In the genomic region with DNA sequence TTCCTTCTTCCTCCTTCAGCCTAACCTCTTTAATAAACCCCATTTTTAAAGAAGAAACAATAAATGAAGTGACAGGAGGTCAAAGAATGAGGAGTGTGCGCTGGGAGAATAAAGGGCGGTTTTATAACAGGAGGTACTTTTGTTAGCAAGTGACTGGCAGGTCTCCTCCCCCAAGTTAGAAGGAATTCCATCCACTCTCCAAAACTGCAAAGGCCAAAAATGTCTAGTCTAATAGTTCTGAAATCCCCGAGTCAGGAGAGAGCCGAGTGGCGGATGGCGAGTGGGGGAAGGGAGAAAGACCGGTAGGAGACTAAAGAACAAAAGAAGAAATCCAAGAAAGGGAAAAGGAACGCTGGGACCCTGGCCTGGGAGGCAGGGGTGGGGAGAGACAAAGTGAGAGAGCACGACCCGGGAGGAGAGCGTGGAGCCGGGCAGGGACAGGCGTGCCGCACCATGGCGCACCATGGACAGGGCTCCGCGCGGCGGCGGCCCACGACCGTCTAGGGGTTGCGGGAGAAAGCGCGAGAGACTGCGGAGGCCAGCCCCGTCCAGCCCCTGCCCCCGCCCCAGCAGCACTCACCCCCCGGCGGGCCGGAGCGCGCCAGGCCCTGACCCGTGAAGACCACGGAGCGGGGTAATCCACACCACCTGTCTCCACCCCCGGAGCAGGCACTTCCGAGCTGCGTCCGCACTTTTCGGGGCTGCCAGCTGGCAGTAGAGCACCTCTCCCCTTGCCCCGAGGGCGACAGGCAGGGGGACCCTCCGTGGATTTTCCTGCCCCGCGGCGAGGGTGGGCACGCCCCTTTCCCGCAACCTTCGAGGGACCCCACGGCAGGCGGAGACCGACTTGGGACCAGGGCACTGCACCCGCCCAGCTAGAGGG, we compare ENCODE assay signal across 8 cellular contexts. TPM values are rescaled to one million over a fixed set of nuclear protein-coding genes. Genes with fewer than 3 reads are reported as not detected.
DNase-seq lines count a peak whose midpoint lies in the region; ATAC-seq and TF ChIP-seq lines count a peak whose summit lies in the region.

No MANE protein-coding gene starts in this region.

- DNase-seq in ELF-1 (ENCODE audit: low read depth, low spot score) (peak; percentile 76), NCI-H345 treated with DMSO at 0.1 percent for 48 hours (lab: John Stamatoyannopoulos, UW; ENCODE audit: unreplicated experiment) (peak; percentile 15), posterior vena cava (ENCODE audit: low spot score) (no peak), SHP77 treated with DMSO at 0.1 percent for 48 hours (lab: John Stamatoyannopoulos, UW) (no peak)

- peaks cover 56% of the 10 kb centered on the region for H3K27me3 Mint-ChIP-seq in nephron (ENCODE audit: low read depth)

- no peaks in the 10 kb centered on the region for H3K36me3 Mint-ChIP-seq in nephron (ENCODE audit: low read depth)

- H3K4me3 Mint-ChIP-seq in nephron, result peak overlapping the region; percentile 91 to 99 (median 96)

- H3K4me1 Mint-ChIP-seq in nephron, result peaks cover 26% of the 10 kb centered on the region

- H3K9me3 Mint-ChIP-seq in nephron, result no peaks in the 10 kb centered on the region

- ATAC-seq in esophagus mucosa (peak; percentile 33), HG03135 (IDR thresholded peaks at IDR 0.05; ENCODE audit: unreplicated experiment) (no peak), GM21723 (IDR thresholded peaks at IDR 0.05; ENCODE audit: unreplicated experiment) (no peak)

- H3K27ac Mint-ChIP-seq in nephron, result peak overlapping the region; percentile 92 to 96 (median 95)

- TF ChIP-seq CTCF in nephron (IDR thresholded peaks at IDR 0.05; ENCODE audit: unreplicated experiment in 3 of 3), result no peak

- intact Hi-C loops in posterior vena cava (cut with DNase I), result no loop called here

RNA-seq across cellular contexts. Expression of a gene that starts 1.6 kb away (rescaled TPM):
- total RNA-seq in esophagus mucosa, result not detected
- 10 to 100 TPM in 1 of 2 donors, 1 to 10 TPM in 1; 6.0 to 12.0 TPM for total RNA-seq in posterior vena cava

Comparison
In these comparisons a context has a peak if more than half of its experiments do, and no peak if none do; other contexts are left out.
1. DNase-seq: peak in ELF-1 (single experiment) and NCI-H345 treated with DMSO at 0.1 percent for 48 hours (single experiment); none in posterior vena cava (single experiment) and SHP77 treated with DMSO at 0.1 percent for 48 hours (single experiment).